ENCODE assay signal across 8 cellular contexts in the genomic region with DNA sequence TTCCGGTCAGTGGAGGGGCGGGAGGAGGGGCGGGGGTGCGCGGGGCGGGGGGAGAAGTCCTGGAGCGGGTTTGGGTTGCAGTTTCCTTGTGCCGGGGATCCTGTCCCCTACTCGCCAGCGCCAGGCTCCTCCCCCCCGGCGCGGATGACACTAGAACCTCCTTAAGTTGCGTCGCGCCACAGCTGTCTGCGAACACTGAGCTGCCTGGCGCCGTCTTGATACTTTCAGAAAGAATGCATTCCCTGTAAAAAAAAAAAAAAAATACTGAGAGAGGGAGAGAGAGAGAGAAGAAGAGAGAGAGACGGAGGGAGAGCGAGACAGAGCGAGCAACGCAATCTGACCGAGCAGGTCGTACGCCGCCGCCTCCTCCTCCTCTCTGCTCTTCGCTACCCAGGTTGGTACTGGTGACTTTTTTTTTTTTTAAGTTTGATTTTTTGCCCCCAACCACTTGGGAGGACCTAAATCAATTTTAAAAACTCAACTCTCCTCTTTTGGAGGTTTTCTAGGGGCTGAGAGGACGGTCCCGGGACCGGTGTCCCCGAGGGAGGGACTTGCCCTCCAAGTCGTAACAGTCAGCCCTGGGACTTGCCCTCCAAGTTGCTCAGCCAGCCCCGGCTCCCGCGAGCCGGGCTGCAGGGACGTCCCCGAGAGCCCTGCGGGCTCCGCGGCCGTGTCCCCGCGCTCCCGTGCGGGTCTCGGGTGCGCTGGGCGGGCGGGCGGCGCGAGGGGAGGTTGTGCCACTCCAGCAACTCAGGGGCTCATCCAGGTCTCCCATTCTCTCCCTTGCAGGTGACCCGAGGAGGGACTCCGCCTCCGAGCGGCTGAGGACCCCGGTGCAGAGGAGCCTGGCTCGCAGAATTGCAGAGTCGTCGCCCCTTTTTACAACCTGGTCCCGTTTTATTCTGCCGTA. TPM values are rescaled to one million over a fixed set of nuclear protein-coding genes. Genes with fewer than 3 reads are reported as not detected.
DNase-seq lines count a peak whose midpoint lies in the region; ATAC-seq and TF ChIP-seq lines count a peak whose summit lies in the region.

A gene (plus strand): TSS at position 191 of the 910 bp plus-strand sequence. CDS start 968 bp downstream, outside the sequence.

- peaks cover 25% of the 10 kb centered on the region for H3K27me3 ChIP-seq in CD8-positive, alpha-beta T cell (ENCODE audit: insufficient read depth, low read length)
- H3K27me3 ChIP-seq in Loucy (ENCODE audit: insufficient read depth, low read length, poor library complexity, severe bottlenecking) (peaks cover 32% of the 10 kb centered on the region), parathyroid adenoma (ENCODE audit: control insufficient read depth, insufficient read depth, low read length) (no peaks in the 10 kb centered on the region)

- intact Hi-C loops in CD8-positive, alpha-beta T cell (cut with DNase I, micrococcal nuclease) = loop anchor here (1.0 to 10.0 kb wide), 11 partner anchors 83 to 1153 kb away; a partner anchor contains a TSS

- peak within 1 kb of the TSS; percentile 93 for H3K4me3 Mint-ChIP-seq in CD8-positive, alpha-beta T cell

- peaks cover 65% of the 10 kb centered on the region for H3K4me1 ChIP-seq in CD8-positive, alpha-beta T cell (ENCODE audit: insufficient read depth, low read length)
- H3K4me1 ChIP-seq in Loucy (ENCODE audit: insufficient read depth, low read length, poor library complexity, severe bottlenecking) (peaks cover 3% of the 10 kb centered on the region), parathyroid adenoma (no peaks in the 10 kb centered on the region)

- no peaks in the 10 kb centered on the region for H3K9me3 Mint-ChIP-seq in CD8-positive, alpha-beta T cell

- 0 out of 2 replicates have a peak, but pooled peaks cover 10% of the 10 kb centered on the region for H3F3A ChIP-seq in Loucy (ENCODE audit: low read depth)

- no peaks in the 10 kb centered on the region for H3K9me2 ChIP-seq in Loucy (replicated peaks; ENCODE audit: low read depth, low read length)

- peak; percentile 60 for ATAC-seq in CD8-positive, alpha-beta T cell
- peak; percentile 53 for ATAC-seq in GM21528 (IDR thresholded peaks at IDR 0.05; ENCODE audit: low FRiP score, unreplicated experiment)

- H3K27ac ChIP-seq in CD8-positive, alpha-beta T cell (ENCODE audit: low read depth, low read length) = peak within 1 kb of the TSS; percentile 74
- peak within 1 kb of the TSS; percentile 98 for H3K27ac ChIP-seq in parathyroid adenoma

- peaks cover 53% of the 10 kb centered on the region for H3K4me1 Mint-ChIP-seq in CD8-positive, alpha-beta T cell (ENCODE audit: low read depth)

- H3K9ac ChIP-seq in Loucy (ENCODE audit: low read depth, low read length, poor library complexity, severe bottlenecking) (peak within 1 kb of the TSS; percentile 99), parathyroid adenoma (peak within 1 kb of the TSS; percentile 98)

- DNase-seq in CD8-positive, alpha-beta T cell = peak; percentile 64 to 87 (median 80)
- DNase-seq in activated T-cell treated with anti-CD3 and anti-CD28 coated beads for 4 hours (peak; percentile 68), fibroblast of mammary gland (ENCODE audit: low read depth) (no peak), dedifferentiated amniotic fluid mesenchymal stem cell (ENCODE audit: extremely low spot score) (no peak), NCI-H1417 (lab: John Stamatoyannopoulos, UW) (no peak)

- peaks cover 33% of the 10 kb centered on the region for H3K36me3 Mint-ChIP-seq in CD8-positive, alpha-beta T cell

- no peak for TF ChIP-seq CTCF in CD8-positive, alpha-beta T cell (IDR thresholded peaks at IDR 0.05)
- TF ChIP-seq CTCF in Loucy (conservative IDR thresholded peaks at IDR 0.05; ENCODE audit: low read length) (no peak), fibroblast of mammary gland (conservative IDR thresholded peaks at IDR 0.05; ENCODE audit: control insufficient read depth, insufficient read depth, low read depth, low read length) (no peak), parathyroid adenoma (IDR thresholded peaks at IDR 0.05) (no peak)

- H3K36me3 ChIP-seq in CD8-positive, alpha-beta T cell (ENCODE audit: insufficient read depth, low read length) = no peaks in the 10 kb centered on the region
- H3K36me3 ChIP-seq in Loucy (ENCODE audit: insufficient read depth, low read length) = peaks cover 34% of the 10 kb centered on the region
- H3K36me3 ChIP-seq in parathyroid adenoma (ENCODE audit: control insufficient read depth, insufficient read depth, low read length) = peaks cover 26% of the 10 kb centered on the region

- POLR2A ChIA-PET in CD8-positive, alpha-beta T cell (lab: Charles Lee) = interaction anchor here (0.7 to 0.8 kb wide), 3 partner anchors 182 to 1128 kb away, joined by 3 to 4 read pairs (median 3); no protein-coding TSS in a partner anchor

- H3K27ac Mint-ChIP-seq in CD8-positive, alpha-beta T cell = peak within 1 kb of the TSS; percentile 94

- H3K79me2 ChIP-seq in Loucy (ENCODE audit: insufficient read depth, low read length) (peaks cover 62% of the 10 kb centered on the region), parathyroid adenoma (peaks cover 54% of the 10 kb centered on the region)

- peak within 1 kb of the TSS; percentile 87 for H3K4me3 ChIP-seq in CD8-positive, alpha-beta T cell (ENCODE audit: low read depth, low read length)
- H3K4me3 ChIP-seq in Loucy (ENCODE audit: low read length, poor library complexity, severe bottlenecking) (peak within 1 kb of the TSS; percentile 97), fibroblast of mammary gland (ENCODE audit: control insufficient read depth, low read depth, low read length) (peak within 1 kb of the TSS; percentile 18), parathyroid adenoma (ENCODE audit: low read depth, low read length) (peak within 1 kb of the TSS; percentile 79)

- H4K20me1 ChIP-seq in Loucy (ENCODE audit: insufficient read depth, low read length, poor library complexity, severe bottlenecking) = peaks cover 47% of the 10 kb centered on the region

- H3K27me3 Mint-ChIP-seq in CD8-positive, alpha-beta T cell (ENCODE audit: low read depth) = peaks cover 18% of the 10 kb centered on the region

- CTCF ChIA-PET in CD8-positive, alpha-beta T cell (lab: Charles Lee) = no interaction called here

- no peak within 1 kb of the TSS; the same call in 1 of the 2 replicates for H2AFZ ChIP-seq in Loucy (ENCODE audit: low read length)
- H2AFZ ChIP-seq in parathyroid adenoma = no peak within 1 kb of the TSS

- H3K4me2 ChIP-seq in Loucy (ENCODE audit: low read depth, low read length, poor library complexity, severe bottlenecking) (peak within 1 kb of the TSS; percentile 85), parathyroid adenoma (ENCODE audit: low read length) (peak within 1 kb of the TSS; percentile 89)

- H3K9me3 ChIP-seq in CD8-positive, alpha-beta T cell (ENCODE audit: low read length) = no peaks in the 10 kb centered on the region
- no peaks in the 10 kb centered on the region for H3K9me3 ChIP-seq in Loucy (ENCODE audit: insufficient read depth, low read depth, low read length)
- H3K9me3 ChIP-seq in parathyroid adenoma (ENCODE audit: control insufficient read depth, low read length) = no peaks in the 10 kb centered on the region

RNA-seq across cellular contexts. Expression of the gene that starts here (rescaled TPM):
- total RNA-seq in CD8-positive, alpha-beta T cell = 10 to 100 TPM; 76.3 to 82.0 TPM

Comparison
In these comparisons a context has a peak if more than half of its experiments do, and no peak if none do; other contexts are left out.
1. DNase-seq: peak in CD8-positive, alpha-beta T cell (7 of 7) and activated T-cell treated with anti-CD3 and anti-CD28 coated beads for 4 hours (single experiment); none in fibroblast of mammary gland (single experiment), dedifferentiated amniotic fluid mesenchymal stem cell (single experiment) and NCI-H1417 (0 of 3).
2. H3K4me3 ChIP-seq: peak in every context shown above with its lines; median percentile 97 in Loucy; 87 in CD8-positive, alpha-beta T cell; 79 in parathyroid adenoma; 18 in fibroblast of mammary gland.